In genomic region chr19:3193256-3194062, GRCh38 we compare ENCODE assay signal across 18 cellular contexts.
DNase-seq lines count a peak whose midpoint lies in the region; TF ChIP-seq lines count a peak whose summit lies in the region.
"Had no signal": no experiment of that assay in that cellular context is flagged by ENCODE, and none has a peak within 500 bp of the region (broad histone marks: within the 10 kb centered on the region; RNA-seq: fewer than 3 reads in every experiment).

No MANE protein-coding gene starts in this region.

- H3K4me3 ChIP-seq in HEK293 (ENCODE audit: low read depth, low read length), result no peak overlapping the region
- H3K4me3 ChIP-seq in neutrophil (ENCODE audit: low read depth in 1 of 2, low read length in 1 of 2), result no peak overlapping the region
- H3K4me3 ChIP-seq: left lung, ovary, SJCRH30, thoracic aorta had no signal

- no peaks in the 10 kb centered on the region for H3K27me3 ChIP-seq in neutrophil
- H3K27me3 ChIP-seq: left lung, ovary, SJCRH30 had no signal

- DNase-seq in SIG-M5 (lab: John Stamatoyannopoulos, UW) (peak; percentile 16), NCI-H1417 (lab: John Stamatoyannopoulos, UW) (no peak)
- no peak for DNase-seq in activated effector memory CD4-positive, alpha-beta T cell treated with Interleukin-2 at 50 U/mL for 16 hours
- DNase-seq: activated CD4-positive, alpha-beta T cell treated with anti-CD3 and anti-CD28 coated beads for 36 hours; activated CD8-positive, alpha-beta memory T cell treated with anti-CD3 and anti-CD28 coated beads, Interleukin-2, amount 50 U/mL, for 4 hours; activated gamma-delta T cell treated with Interleukin-2 at 50 U/mL for 16 hours; foreskin fibroblast; H9; NCI-H2029; NCI-H510A; stimulated activated CD4-positive, alpha-beta T cell treated with anti-CD3 and anti-CD28 coated beads, Interleukin-4, amount 100 ng/mL, for 24 hours; stimulated activated CD8-positive, alpha-beta memory T cell treated with anti-CD3 and anti-CD28 coated beads, Interleukin-4, amount 100 ng/mL, for 48 hours had no signal

- peaks cover 0 to 57% of the 10 kb centered on the region in 2 experiments; a peak in 2 of 3 replicates for H3K36me3 ChIP-seq in HEK293 (ENCODE audit: control insufficient read depth in 2 of 2, insufficient read depth in 1 of 2, low read length in 2 of 2)
- H3K36me3 ChIP-seq in neutrophil, result peaks cover 21% of the 10 kb centered on the region
- H3K36me3 ChIP-seq: ovary had no signal

- H3K9me3 ChIP-seq in HEK293 (ENCODE audit: control insufficient read depth, insufficient read depth, low read depth, low read length), result no peaks in the 10 kb centered on the region
- no peaks in the 10 kb centered on the region for H3K9me3 ChIP-seq in neutrophil
- H3K9me3 ChIP-seq: left lung, ovary, SJCRH30, thoracic aorta had no signal

- CTCF ChIA-PET in HEK293 (lab: Yijun Ruan, JAX), result interaction anchor here (0.6 to 0.7 kb wide), 2 partner anchors 120 to 1434 kb away, joined by 3 read pairs; no protein-coding TSS in a partner anchor

- H3K4me1 ChIP-seq in HEK293 (ENCODE audit: control insufficient read depth, insufficient read depth, low read length), result no peaks in the 10 kb centered on the region
- peaks cover 41 to 48% of the 10 kb centered on the region in 2 experiments for H3K4me1 ChIP-seq in neutrophil (ENCODE audit: control insufficient read depth in 1 of 2, insufficient read depth in 1 of 2, low read depth in 1 of 2, low read length in 1 of 2)
- H3K4me1 ChIP-seq: SJCRH30 had no signal

- POLR2A ChIA-PET in HEK293 (lab: Yijun Ruan, JAX), result no interaction called here

- H3K27ac ChIP-seq in HEK293 (ENCODE audit: extremely low read depth, low read depth, low read length) (no peak overlapping the region), neutrophil (peak overlapping the region; percentile 18)
- H3K27ac ChIP-seq: left lung, ovary, SJCRH30, thoracic aorta had no signal

- TF ChIP-seq CTCF in HEK293 (tag by site-specific recombination; IDR thresholded peaks at IDR 0.05), result no peak
- no peak for TF ChIP-seq CTCF in neutrophil (IDR thresholded peaks at IDR 0.05)

TF ChIP-seq in HEK293, 187 proteins besides CTCF, POLR2A, EP300 and RAD21:
- no peak for TF ChIP-seq ZNF26 (tag by site-specific recombination; IDR thresholded peaks at IDR 0.05)
- TF ChIP-seq ZFHX2 (tag by site-specific recombination; conservative IDR thresholded peaks at IDR 0.05), result peak; percentile 49
- TF ChIP-seq GLIS1 (tag by site-specific recombination; IDR thresholded peaks at IDR 0.05), result 0 out of 2 replicates have a peak, but pooled peaks have one; percentile 39
- TF ChIP-seq, protein P1, sequence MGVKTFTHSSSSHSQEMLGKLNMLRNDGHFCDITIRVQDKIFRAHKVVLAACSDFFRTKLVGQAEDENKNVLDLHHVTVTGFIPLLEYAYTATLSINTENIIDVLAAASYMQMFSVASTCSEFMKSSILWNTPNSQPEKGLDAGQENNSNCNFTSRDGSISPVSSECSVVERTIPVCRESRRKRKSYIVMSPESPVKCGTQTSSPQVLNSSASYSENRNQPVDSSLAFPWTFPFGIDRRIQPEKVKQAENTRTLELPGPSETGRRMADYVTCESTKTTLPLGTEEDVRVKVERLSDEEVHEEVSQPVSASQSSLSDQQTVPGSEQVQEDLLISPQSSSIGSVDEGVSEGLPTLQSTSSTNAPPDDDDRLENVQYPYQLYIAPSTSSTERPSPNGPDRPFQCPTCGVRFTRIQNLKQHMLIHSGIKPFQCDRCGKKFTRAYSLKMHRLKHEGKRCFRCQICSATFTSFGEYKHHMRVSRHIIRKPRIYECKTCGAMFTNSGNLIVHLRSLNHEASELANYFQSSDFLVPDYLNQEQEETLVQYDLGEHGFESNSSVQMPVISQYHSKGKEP (tag by site-specific recombination; IDR thresholded peaks at IDR 0.05), result no peak
- TF ChIP-seq KLF1 (tag by site-specific recombination; IDR thresholded peaks at IDR 0.05), result peak; percentile 86
- peak; percentile 42; the same call in 1 of the 2 replicates for TF ChIP-seq EGR2 (tag by site-specific recombination; IDR thresholded peaks at IDR 0.05; ENCODE audit: low read depth)
TF ChIP-seq in HEK293: peak in this region for 4.
